Comparison of ENCODE assay signal across 18 cellular contexts in the genomic region with DNA sequence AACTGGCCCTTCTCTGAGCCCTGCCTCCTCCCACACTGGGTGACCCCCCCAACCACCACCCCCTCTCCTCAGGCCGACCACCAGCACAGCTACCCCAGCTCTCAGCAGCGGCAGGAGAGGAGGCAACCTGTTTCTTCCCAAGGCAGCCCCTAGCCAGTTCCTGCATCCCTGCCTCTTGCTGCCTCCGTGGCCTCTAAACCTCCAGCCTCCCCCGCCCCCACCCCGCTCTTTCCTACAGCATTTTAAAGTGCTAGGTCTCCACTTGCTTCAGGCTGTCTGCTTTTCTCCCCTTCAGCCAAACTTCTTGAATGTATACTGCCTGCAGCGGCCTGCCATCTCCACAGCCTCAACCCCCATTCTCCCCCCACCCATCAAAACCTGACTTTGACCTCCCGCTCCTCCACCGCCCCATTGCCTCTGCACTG.
"Had no signal": no experiment of that assay in that cellular context is flagged by ENCODE, and none has a peak within 500 bp of the region (broad histone marks: within the 10 kb centered on the region; RNA-seq: fewer than 3 reads in every experiment).

No MANE protein-coding gene starts in this region.

- H3K9me3 ChIP-seq: gastrocnemius medialis, heart left ventricle, spleen, tibial artery had no signal

- H3K9ac ChIP-seq: parathyroid adenoma had no signal

- H3K4me3 Mint-ChIP-seq: activated CD4-positive, alpha-beta memory T cell treated with anti-CD3 and anti-CD28 coated beads for 36 hours; activated naive CD8-positive, alpha-beta T cell treated with anti-CD3 and anti-CD28 coated beads, Interleukin-2, amount 10 ng/mL, durations not matched to agents 7 days and 5 days; activated T-helper 17 cell treated with anti-CD3 and anti-CD28 coated beads, Interleukin-2, amount 50 U/mL, for 72 hours; stimulated activated naive B cell treated with anti-CD40 and anti-IgM and Interleukin-4, amounts not matched to agents 10 μg/mL and 1 μg/mL and 100 μg/mL, for 72 hours had no signal

- H3K4me3 ChIP-seq: gastrocnemius medialis, heart left ventricle, spleen, tibial artery had no signal

- H3K27ac Mint-ChIP-seq: activated CD4-positive, alpha-beta memory T cell treated with anti-CD3 and anti-CD28 coated beads for 36 hours; activated naive CD8-positive, alpha-beta T cell treated with anti-CD3 and anti-CD28 coated beads, Interleukin-2, amount 10 ng/mL, durations not matched to agents 7 days and 5 days; activated T-helper 17 cell treated with anti-CD3 and anti-CD28 coated beads, Interleukin-2, amount 50 U/mL, for 72 hours; stimulated activated naive B cell treated with anti-CD40 and anti-IgM and Interleukin-4, amounts not matched to agents 10 μg/mL and 1 μg/mL and 100 μg/mL, for 72 hours had no signal

- H3K4me1 Mint-ChIP-seq: activated T-helper 17 cell treated with anti-CD3 and anti-CD28 coated beads, Interleukin-2, amount 50 U/mL, for 72 hours; stimulated activated naive B cell treated with anti-CD40 and anti-IgM and Interleukin-4, amounts not matched to agents 10 μg/mL and 1 μg/mL and 100 μg/mL, for 72 hours had no signal

- DNase-seq: activated naive CD4-positive, alpha-beta T cell treated with Interleukin-2 at 50 U/mL for 16 hours; activated naive CD8-positive, alpha-beta T cell treated with anti-CD3 and anti-CD28 coated beads, Interleukin-2, amount 10 ng/mL, durations not matched to agents 7 days and 5 days; activated T-cell treated with anti-CD3 and anti-CD28 coated beads, Interleukin-2, amount 50 U/mL, for 1 hour; amygdala; central memory CD4-positive, alpha-beta T cell; gastrocnemius medialis; heart left ventricle; kidney glomerular epithelial cell; left ventricle myocardium superior; spleen; stimulated activated CD4-positive, alpha-beta T cell treated with anti-CD3 and anti-CD28 coated beads, Interleukin-4, amount 100 ng/mL, for 4 hours; stimulated activated naive B cell treated with anti-CD40 and anti-IgM and Interleukin-4, amounts not matched to agents 10 μg/mL and 1 μg/mL and 100 μg/mL, for 72 hours; SW 1271; WERI-Rb-1 had no signal

- ATAC-seq: activated T-helper 17 cell treated with anti-CD3 and anti-CD28 coated beads, Interleukin-2, amount 50 U/mL, for 72 hours; gastrocnemius medialis; left ventricle myocardium superior; stimulated activated naive B cell treated with anti-CD40 and anti-IgM and Interleukin-4, amounts not matched to agents 10 μg/mL and 1 μg/mL and 100 μg/mL, for 72 hours had no signal

- H3K36me3 Mint-ChIP-seq: activated CD4-positive, alpha-beta memory T cell treated with anti-CD3 and anti-CD28 coated beads for 36 hours; activated naive CD8-positive, alpha-beta T cell treated with anti-CD3 and anti-CD28 coated beads, Interleukin-2, amount 10 ng/mL, durations not matched to agents 7 days and 5 days; stimulated activated naive B cell treated with anti-CD40 and anti-IgM and Interleukin-4, amounts not matched to agents 10 μg/mL and 1 μg/mL and 100 μg/mL, for 72 hours had no signal

- H3K27me3 ChIP-seq: gastrocnemius medialis, heart left ventricle, spleen, tibial artery had no signal

- H3K4me1 ChIP-seq: gastrocnemius medialis, parathyroid adenoma, tibial artery had no signal

- H3K9me3 Mint-ChIP-seq: activated CD4-positive, alpha-beta memory T cell treated with anti-CD3 and anti-CD28 coated beads for 36 hours; activated naive CD8-positive, alpha-beta T cell treated with anti-CD3 and anti-CD28 coated beads, Interleukin-2, amount 10 ng/mL, durations not matched to agents 7 days and 5 days; activated T-helper 17 cell treated with anti-CD3 and anti-CD28 coated beads, Interleukin-2, amount 50 U/mL, for 72 hours had no signal
